In the genomic region with DNA sequence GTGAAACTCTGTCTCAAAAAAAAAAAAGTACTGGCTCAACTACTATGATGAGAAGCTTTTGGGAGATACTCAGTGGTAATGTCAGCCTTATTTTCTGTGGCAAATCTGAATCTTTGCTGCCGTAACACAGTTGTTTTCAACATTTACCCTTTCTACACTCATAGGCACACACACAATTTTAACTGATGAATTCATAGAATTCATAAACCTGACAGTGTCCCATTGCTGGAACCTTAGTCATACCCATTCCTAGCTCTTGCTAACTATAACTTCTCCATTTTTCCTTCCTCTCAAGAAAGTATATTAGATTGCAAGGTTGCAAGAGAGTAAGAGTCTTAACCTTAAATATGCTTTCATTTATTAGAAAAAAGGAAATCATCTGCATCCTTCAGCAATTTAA, we compare ENCODE assay signal across 1 cellular context.
TF ChIP-seq lines count a peak whose summit lies in the region.

No MANE protein-coding gene starts in this region.

TF ChIP-seq in SK-N-SH, 30 proteins besides CTCF, POLR2A, EP300 and RAD21 (continued from another document):
- TF ChIP-seq, protein P1, sequence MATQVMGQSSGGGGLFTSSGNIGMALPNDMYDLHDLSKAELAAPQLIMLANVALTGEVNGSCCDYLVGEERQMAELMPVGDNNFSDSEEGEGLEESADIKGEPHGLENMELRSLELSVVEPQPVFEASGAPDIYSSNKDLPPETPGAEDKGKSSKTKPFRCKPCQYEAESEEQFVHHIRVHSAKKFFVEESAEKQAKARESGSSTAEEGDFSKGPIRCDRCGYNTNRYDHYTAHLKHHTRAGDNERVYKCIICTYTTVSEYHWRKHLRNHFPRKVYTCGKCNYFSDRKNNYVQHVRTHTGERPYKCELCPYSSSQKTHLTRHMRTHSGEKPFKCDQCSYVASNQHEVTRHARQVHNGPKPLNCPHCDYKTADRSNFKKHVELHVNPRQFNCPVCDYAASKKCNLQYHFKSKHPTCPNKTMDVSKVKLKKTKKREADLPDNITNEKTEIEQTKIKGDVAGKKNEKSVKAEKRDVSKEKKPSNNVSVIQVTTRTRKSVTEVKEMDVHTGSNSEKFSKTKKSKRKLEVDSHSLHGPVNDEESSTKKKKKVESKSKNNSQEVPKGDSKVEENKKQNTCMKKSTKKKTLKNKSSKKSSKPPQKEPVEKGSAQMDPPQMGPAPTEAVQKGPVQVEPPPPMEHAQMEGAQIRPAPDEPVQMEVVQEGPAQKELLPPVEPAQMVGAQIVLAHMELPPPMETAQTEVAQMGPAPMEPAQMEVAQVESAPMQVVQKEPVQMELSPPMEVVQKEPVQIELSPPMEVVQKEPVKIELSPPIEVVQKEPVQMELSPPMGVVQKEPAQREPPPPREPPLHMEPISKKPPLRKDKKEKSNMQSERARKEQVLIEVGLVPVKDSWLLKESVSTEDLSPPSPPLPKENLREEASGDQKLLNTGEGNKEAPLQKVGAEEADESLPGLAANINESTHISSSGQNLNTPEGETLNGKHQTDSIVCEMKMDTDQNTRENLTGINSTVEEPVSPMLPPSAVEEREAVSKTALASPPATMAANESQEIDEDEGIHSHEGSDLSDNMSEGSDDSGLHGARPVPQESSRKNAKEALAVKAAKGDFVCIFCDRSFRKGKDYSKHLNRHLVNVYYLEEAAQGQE (IDR thresholded peaks at IDR 0.05; ENCODE audit: low read depth, low read length): no peak
- TF ChIP-seq ELF1 (IDR thresholded peaks at IDR 0.05): no peak
- TF ChIP-seq FOXJ3 (CRISPR knock-in tag; IDR thresholded peaks at IDR 0.05): no peak
- TF ChIP-seq RCOR1 (IDR thresholded peaks at IDR 0.05; ENCODE audit: low read length): no peak
- TF ChIP-seq NFIC (IDR thresholded peaks at IDR 0.05; ENCODE audit: borderline replicate concordance): no peak
- TF ChIP-seq NRF1 (IDR thresholded peaks at IDR 0.05; ENCODE audit: low read depth, low read length): no peak
- TF ChIP-seq GABPA (IDR thresholded peaks at IDR 0.05; ENCODE audit: low read depth): no peak
- no peak for TF ChIP-seq RXRA (IDR thresholded peaks at IDR 0.05; ENCODE audit: borderline replicate concordance, low read depth)
- TF ChIP-seq EZH2phosphoT487 (IDR thresholded peaks at IDR 0.05; ENCODE audit: borderline replicate concordance, low read depth): no peak
- no peak for TF ChIP-seq POLR2AphosphoS5 (IDR thresholded peaks at IDR 0.05; ENCODE audit: low read depth, low read length)
- no peak for TF ChIP-seq FOXM1 (IDR thresholded peaks at IDR 0.05; ENCODE audit: low read depth)
- TF ChIP-seq, protein P2, sequence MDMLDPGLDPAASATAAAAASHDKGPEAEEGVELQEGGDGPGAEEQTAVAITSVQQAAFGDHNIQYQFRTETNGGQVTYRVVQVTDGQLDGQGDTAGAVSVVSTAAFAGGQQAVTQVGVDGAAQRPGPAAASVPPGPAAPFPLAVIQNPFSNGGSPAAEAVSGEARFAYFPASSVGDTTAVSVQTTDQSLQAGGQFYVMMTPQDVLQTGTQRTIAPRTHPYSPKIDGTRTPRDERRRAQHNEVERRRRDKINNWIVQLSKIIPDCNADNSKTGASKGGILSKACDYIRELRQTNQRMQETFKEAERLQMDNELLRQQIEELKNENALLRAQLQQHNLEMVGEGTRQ (IDR thresholded peaks at IDR 0.05; ENCODE audit: borderline replicate concordance, low read depth, low read length): no peak
- peak; percentile 50 for TF ChIP-seq TCF12 (IDR thresholded peaks at IDR 0.05)
- TF ChIP-seq, protein P3, sequence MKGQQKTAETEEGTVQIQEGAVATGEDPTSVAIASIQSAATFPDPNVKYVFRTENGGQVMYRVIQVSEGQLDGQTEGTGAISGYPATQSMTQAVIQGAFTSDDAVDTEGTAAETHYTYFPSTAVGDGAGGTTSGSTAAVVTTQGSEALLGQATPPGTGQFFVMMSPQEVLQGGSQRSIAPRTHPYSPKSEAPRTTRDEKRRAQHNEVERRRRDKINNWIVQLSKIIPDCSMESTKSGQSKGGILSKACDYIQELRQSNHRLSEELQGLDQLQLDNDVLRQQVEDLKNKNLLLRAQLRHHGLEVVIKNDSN (IDR thresholded peaks at IDR 0.05; ENCODE audit: borderline replicate concordance, low read depth): no peak
- no peak for TF ChIP-seq SMC3 (IDR thresholded peaks at IDR 0.05; ENCODE audit: low read depth, low read length)
- TF ChIP-seq TEAD4 (IDR thresholded peaks at IDR 0.05; ENCODE audit: borderline replicate concordance, insufficient read depth): no peak
- TF ChIP-seq GATA2 (CRISPR knock-in tag; IDR thresholded peaks at IDR 0.05): no peak
- TF ChIP-seq, protein P4, sequence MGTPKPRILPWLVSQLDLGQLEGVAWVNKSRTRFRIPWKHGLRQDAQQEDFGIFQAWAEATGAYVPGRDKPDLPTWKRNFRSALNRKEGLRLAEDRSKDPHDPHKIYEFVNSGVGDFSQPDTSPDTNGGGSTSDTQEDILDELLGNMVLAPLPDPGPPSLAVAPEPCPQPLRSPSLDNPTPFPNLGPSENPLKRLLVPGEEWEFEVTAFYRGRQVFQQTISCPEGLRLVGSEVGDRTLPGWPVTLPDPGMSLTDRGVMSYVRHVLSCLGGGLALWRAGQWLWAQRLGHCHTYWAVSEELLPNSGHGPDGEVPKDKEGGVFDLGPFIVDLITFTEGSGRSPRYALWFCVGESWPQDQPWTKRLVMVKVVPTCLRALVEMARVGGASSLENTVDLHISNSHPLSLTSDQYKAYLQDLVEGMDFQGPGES (IDR thresholded peaks at IDR 0.05; ENCODE audit: low read depth, low read length): no peak
- TF ChIP-seq, protein P5, sequence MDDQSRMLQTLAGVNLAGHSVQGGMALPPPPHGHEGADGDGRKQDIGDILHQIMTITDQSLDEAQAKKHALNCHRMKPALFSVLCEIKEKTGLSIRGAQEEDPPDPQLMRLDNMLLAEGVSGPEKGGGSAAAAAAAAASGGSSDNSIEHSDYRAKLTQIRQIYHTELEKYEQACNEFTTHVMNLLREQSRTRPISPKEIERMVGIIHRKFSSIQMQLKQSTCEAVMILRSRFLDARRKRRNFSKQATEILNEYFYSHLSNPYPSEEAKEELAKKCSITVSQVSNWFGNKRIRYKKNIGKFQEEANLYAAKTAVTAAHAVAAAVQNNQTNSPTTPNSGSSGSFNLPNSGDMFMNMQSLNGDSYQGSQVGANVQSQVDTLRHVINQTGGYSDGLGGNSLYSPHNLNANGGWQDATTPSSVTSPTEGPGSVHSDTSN (IDR thresholded peaks at IDR 0.05): peak; percentile 89
- TF ChIP-seq, protein P6, sequence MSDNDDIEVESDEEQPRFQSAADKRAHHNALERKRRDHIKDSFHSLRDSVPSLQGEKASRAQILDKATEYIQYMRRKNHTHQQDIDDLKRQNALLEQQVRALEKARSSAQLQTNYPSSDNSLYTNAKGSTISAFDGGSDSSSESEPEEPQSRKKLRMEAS (IDR thresholded peaks at IDR 0.05; ENCODE audit: low read depth): no peak
- no peak for TF ChIP-seq RFX5 (IDR thresholded peaks at IDR 0.05; ENCODE audit: low read length)
